Comparison of ENCODE assay signal across 8 cellular contexts in genomic region chr17:82050761-82051641, GRCh38. TPM values are rescaled to one million over a fixed set of nuclear protein-coding genes. Genes with fewer than 3 reads are reported as not detected.
DNase-seq lines count a peak whose midpoint lies in the region; ATAC-seq and TF ChIP-seq lines count a peak whose summit lies in the region.

No MANE protein-coding gene starts in this region.

- H3K4me3 ChIP-seq in SU-DHL-6 (ENCODE audit: insufficient read depth, low read length, poor library complexity, severe bottlenecking), result peak overlapping the region; percentile 47
- peak overlapping the region; percentile 60 to 81 for H3K4me3 ChIP-seq in foreskin fibroblast (ENCODE audit: low read depth in 1 of 2, low read length in 2 of 2)
- H3K4me3 ChIP-seq in prostate gland, result peak overlapping the region; percentile 71 to 75

- H3F3A ChIP-seq in SU-DHL-6 (ENCODE audit: insufficient read depth), result no peaks in the 10 kb centered on the region

- 12% methylated on average over 54 of the region's 79 CpGs for WGBS in prostate gland

- no peaks in the 10 kb centered on the region for H3K27me3 ChIP-seq in SU-DHL-6 (ENCODE audit: low read length)
- no peaks in the 10 kb centered on the region for H3K27me3 ChIP-seq in prostate gland (replicated peaks; ENCODE audit: insufficient read depth)

- H4K20me1 ChIP-seq in SU-DHL-6 (ENCODE audit: low read depth, low read length), result no peaks in the 10 kb centered on the region

- H3K9ac ChIP-seq in SU-DHL-6 (ENCODE audit: low read length), result peak overlapping the region; percentile 55

- H3K4me2 ChIP-seq in SU-DHL-6 (ENCODE audit: low read depth, low read length, poor library complexity, severe bottlenecking), result peak overlapping the region; percentile 53

- H3K9me3 ChIP-seq in SU-DHL-6 (ENCODE audit: insufficient read depth, low read length), result no peaks in the 10 kb centered on the region
- no peaks in the 10 kb centered on the region for H3K9me3 ChIP-seq in prostate gland

- intact Hi-C loops in prostate gland (cut with DNase I), result no loop called here

- TF ChIP-seq CTCF in SU-DHL-6 (IDR thresholded peaks at IDR 0.05; ENCODE audit: insufficient read depth, low read length, poor library complexity, severe bottlenecking) (no peak), foreskin fibroblast (IDR thresholded peaks at IDR 0.05; ENCODE audit: low read depth, low read length) (no peak), prostate gland (IDR thresholded peaks at IDR 0.05) (no peak)

- no peak for ATAC-seq in HG03565 (IDR thresholded peaks at IDR 0.05; ENCODE audit: unreplicated experiment)

- peak; percentile 26 for DNase-seq in NCI-H2227 (lab: John Stamatoyannopoulos, UW; ENCODE audit: unreplicated experiment)
- no peak for DNase-seq in NCI-H2227 treated with DMSO at 0.1 percent for 48 hours (lab: John Stamatoyannopoulos, UW)
- DNase-seq in foreskin fibroblast, result peak in 1 of 2 donors; percentile 51
- no peak for DNase-seq in prostate gland (ENCODE audit: low spot score)
- no peak for DNase-seq in Kasumi-1 (lab: John Stamatoyannopoulos, UW)
- DNase-seq in CD1c-positive myeloid dendritic cell (ENCODE audit: extremely low spot score), result no peak

- H3K4me1 ChIP-seq in prostate gland (replicated peaks), result peaks cover 19% of the 10 kb centered on the region

- H3K36me3 ChIP-seq in SU-DHL-6 (ENCODE audit: low read length), result no peaks in the 10 kb centered on the region
- H3K36me3 ChIP-seq in prostate gland, result peaks cover 13 to 29% of the 10 kb centered on the region in 2 donors

- H2AFZ ChIP-seq in SU-DHL-6 (ENCODE audit: low read depth, low read length, severe bottlenecking), result no peak overlapping the region

- H3K79me2 ChIP-seq in SU-DHL-6 (ENCODE audit: insufficient read depth, low read length), result peaks cover 10% of the 10 kb centered on the region

- H3K9me2 ChIP-seq in SU-DHL-6 (replicated peaks; ENCODE audit: insufficient read depth, low read length), result no peaks in the 10 kb centered on the region

- no peak overlapping the region for H3K27ac ChIP-seq in SU-DHL-6 (ENCODE audit: low read depth, low read length)
- H3K27ac ChIP-seq in prostate gland, result peak overlapping the region; percentile 45 to 68

- no peak for TF ChIP-seq POLR2A in prostate gland (IDR thresholded peaks at IDR 0.05)

RNA-seq across cellular contexts. Expression of gene RFNG, which starts 0.6 kb away (rescaled TPM):
- total RNA-seq in prostate gland, result 10 to 100 TPM; 48.8 to 92.7 TPM

RNA-seq across cellular contexts. Expression of gene GPS1, which starts 0.7 kb away (rescaled TPM):
- total RNA-seq in prostate gland, result 100 to 1,000 TPM; 163 to 182 TPM

RNA-seq across cellular contexts. Expression of gene DCXR, which starts 13.5 kb away (rescaled TPM):
- total RNA-seq in prostate gland, result 100 to 1,000 TPM; 235 to 744 TPM

RNA-seq across cellular contexts. Expression of gene DUS1L, which starts 14.6 kb away (rescaled TPM):
- total RNA-seq in prostate gland, result 100 to 1,000 TPM in 1 of 2 donors, 10 to 100 TPM in 1; 95.9 to 119 TPM

RNA-seq across cellular contexts. Expression of gene RAC3, which starts 19.5 kb away (rescaled TPM):
- total RNA-seq in prostate gland, result 10 to 100 TPM; 41.8 to 93.9 TPM
